ENCODE assay signal across 24 cellular contexts in the genomic region with DNA sequence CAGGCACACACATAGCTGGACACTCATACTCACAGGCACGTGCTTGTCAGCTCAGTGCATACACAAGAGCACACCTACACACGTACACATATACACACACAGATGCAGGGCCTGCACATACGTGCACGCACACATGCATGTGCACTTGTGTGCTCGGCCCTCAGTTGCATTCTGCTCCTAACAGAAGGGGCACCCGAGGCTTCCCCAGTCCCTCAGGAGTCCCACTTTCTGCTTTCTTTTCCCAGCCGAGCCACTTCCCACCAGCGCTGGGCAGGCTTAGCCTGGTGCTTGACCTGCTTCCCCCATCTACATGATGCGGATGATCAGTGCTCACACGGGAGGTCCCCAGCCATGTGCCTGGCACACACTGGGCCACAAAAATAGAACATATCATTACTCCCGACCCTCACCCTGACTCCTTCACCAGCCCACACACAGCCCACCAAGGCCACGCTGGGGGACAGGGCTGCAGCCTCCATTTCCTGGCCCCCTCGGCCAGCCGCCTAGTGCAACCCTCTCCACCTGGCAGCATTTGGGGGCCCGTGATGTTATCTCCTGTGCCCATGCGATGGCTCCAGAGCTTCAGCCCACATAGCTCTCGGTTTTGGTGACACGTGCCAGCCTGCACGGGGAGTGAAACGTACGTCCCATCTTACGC.
"Had no signal": no experiment of that assay in that cellular context is flagged by ENCODE, and none has a peak within 500 bp of the region (broad histone marks: within the 10 kb centered on the region; RNA-seq: fewer than 3 reads in every experiment).

No MANE protein-coding gene starts in this region.

- H3K9me3 Mint-ChIP-seq: activated CD4-positive, alpha-beta T cell treated with anti-CD3 and anti-CD28 coated beads, Interleukin-2, amount 10 ng/mL, durations not matched to agents 7 days and 5 days; activated naive CD4-positive, alpha-beta T cell treated with anti-CD3 and anti-CD28 coated beads for 36 hours; activated naive CD8-positive, alpha-beta T cell treated with anti-CD3 and anti-CD28 coated beads, Interleukin-2, amount 10 ng/mL, durations not matched to agents 7 days and 5 days; natural killer cell treated with Interleukin-12 subunit alpha and Interleukin-12 subunit beta and Interleukin-15 and Interleukin-18, amount 100 ng/mL, for 72 hours had no signal

- H3K4me3 Mint-ChIP-seq: activated CD4-positive, alpha-beta T cell treated with anti-CD3 and anti-CD28 coated beads, Interleukin-2, amount 10 ng/mL, durations not matched to agents 7 days and 5 days; activated CD8-positive, alpha-beta T cell treated with anti-CD3 and anti-CD28 coated beads, Interleukin-2, amount 10 ng/mL, durations not matched to agents 7 days and 5 days; activated naive CD4-positive, alpha-beta T cell treated with anti-CD3 and anti-CD28 coated beads for 36 hours; activated naive CD8-positive, alpha-beta T cell treated with anti-CD3 and anti-CD28 coated beads, Interleukin-2, amount 10 ng/mL, durations not matched to agents 7 days and 5 days; natural killer cell treated with Interleukin-12 subunit alpha and Interleukin-12 subunit beta and Interleukin-15 and Interleukin-18, amount 100 ng/mL, for 72 hours; stimulated activated naive B cell treated with anti-CD40 and anti-IgM and Interleukin-4, amounts not matched to agents 10 μg/mL and 1 μg/mL and 100 μg/mL, for 72 hours had no signal

- H3K9ac ChIP-seq: SK-N-SH had no signal

- H3K4me1 ChIP-seq: left lung had no signal

- H3K4me2 ChIP-seq: SK-N-SH had no signal

- ATAC-seq: activated CD8-positive, alpha-beta T cell treated with anti-CD3 and anti-CD28 coated beads, Interleukin-2, amount 10 ng/mL, durations not matched to agents 7 days and 5 days; left lung; sciatic nerve; stimulated activated naive B cell treated with anti-CD40 and anti-IgM and Interleukin-4, amounts not matched to agents 10 μg/mL and 1 μg/mL and 100 μg/mL, for 72 hours had no signal

- H3K27me3 Mint-ChIP-seq: activated CD4-positive, alpha-beta T cell treated with anti-CD3 and anti-CD28 coated beads, Interleukin-2, amount 10 ng/mL, durations not matched to agents 7 days and 5 days; activated naive CD8-positive, alpha-beta T cell treated with anti-CD3 and anti-CD28 coated beads, Interleukin-2, amount 10 ng/mL, durations not matched to agents 7 days and 5 days had no signal

- H3K9me3 ChIP-seq: left lung, SK-N-SH had no signal

- H3K27ac Mint-ChIP-seq: activated CD4-positive, alpha-beta T cell treated with anti-CD3 and anti-CD28 coated beads, Interleukin-2, amount 10 ng/mL, durations not matched to agents 7 days and 5 days; activated CD8-positive, alpha-beta T cell treated with anti-CD3 and anti-CD28 coated beads, Interleukin-2, amount 10 ng/mL, durations not matched to agents 7 days and 5 days; activated naive CD4-positive, alpha-beta T cell treated with anti-CD3 and anti-CD28 coated beads for 36 hours; activated naive CD8-positive, alpha-beta T cell treated with anti-CD3 and anti-CD28 coated beads, Interleukin-2, amount 10 ng/mL, durations not matched to agents 7 days and 5 days; natural killer cell treated with Interleukin-12 subunit alpha and Interleukin-12 subunit beta and Interleukin-15 and Interleukin-18, amount 100 ng/mL, for 72 hours; stimulated activated naive B cell treated with anti-CD40 and anti-IgM and Interleukin-4, amounts not matched to agents 10 μg/mL and 1 μg/mL and 100 μg/mL, for 72 hours had no signal

- H3K4me1 Mint-ChIP-seq: activated CD4-positive, alpha-beta T cell treated with anti-CD3 and anti-CD28 coated beads, Interleukin-2, amount 10 ng/mL, durations not matched to agents 7 days and 5 days; activated naive CD8-positive, alpha-beta T cell treated with anti-CD3 and anti-CD28 coated beads, Interleukin-2, amount 10 ng/mL, durations not matched to agents 7 days and 5 days; stimulated activated naive B cell treated with anti-CD40 and anti-IgM and Interleukin-4, amounts not matched to agents 10 μg/mL and 1 μg/mL and 100 μg/mL, for 72 hours had no signal

- H3K27ac ChIP-seq: left lung, VCaP had no signal

- DNase-seq: activated CD4-positive, alpha-beta T cell treated with anti-CD3 and anti-CD28 coated beads, Interleukin-2, amount 10 ng/mL, durations not matched to agents 7 days and 5 days; activated CD4-positive, CD25-positive, alpha-beta regulatory T cell treated with anti-CD3 and anti-CD28 coated beads, Interleukin-2, amount 50 U/mL, for 72 hours; activated CD8-positive, alpha-beta T cell treated with anti-CD3 and anti-CD28 coated beads, Interleukin-2, amount 10 ng/mL, durations not matched to agents 7 days and 5 days; activated naive CD4-positive, alpha-beta T cell treated with anti-CD3 and anti-CD28 coated beads for 36 hours; activated naive CD8-positive, alpha-beta T cell treated with anti-CD3 and anti-CD28 coated beads, Interleukin-2, amount 10 ng/mL, durations not matched to agents 7 days and 5 days; activated T-cell treated with anti-CD3 and anti-CD28 coated beads, Interleukin-2, amount 50 U/mL, for 48 hours; amniotic stem cell; cerebellar nuclear complex; effector CD8-positive, alpha-beta T cell; foreskin melanocyte; left lung; mammary epithelial cell; midbrain; nucleus accumbens; SK-N-SH; small intestine; stimulated activated CD4-positive, alpha-beta T cell treated with anti-CD3 and anti-CD28 coated beads, Interleukin-2, amount 100 ng/mL, for 48 hours; stimulated activated CD8-positive, alpha-beta memory T cell treated with anti-CD3 and anti-CD28 coated beads, Interleukin-4, amount 100 ng/mL, for 48 hours; stimulated activated naive B cell treated with anti-CD40 and anti-IgM and Interleukin-4, amounts not matched to agents 10 μg/mL and 1 μg/mL and 100 μg/mL, for 72 hours; T-helper 2 cell; trophoblast cell had no signal

- H3K36me3 ChIP-seq: left lung had no signal

- H3K4me3 ChIP-seq: left lung had no signal

- H3K36me3 Mint-ChIP-seq: activated naive CD8-positive, alpha-beta T cell treated with anti-CD3 and anti-CD28 coated beads, Interleukin-2, amount 10 ng/mL, durations not matched to agents 7 days and 5 days; natural killer cell treated with Interleukin-12 subunit alpha and Interleukin-12 subunit beta and Interleukin-15 and Interleukin-18, amount 100 ng/mL, for 72 hours; stimulated activated naive B cell treated with anti-CD40 and anti-IgM and Interleukin-4, amounts not matched to agents 10 μg/mL and 1 μg/mL and 100 μg/mL, for 72 hours had no signal
